Comparison of ENCODE assay signal across 10 cellular contexts in genomic region chr22:32836286-32836859, GRCh38. TPM values are rescaled to one million over a fixed set of nuclear protein-coding genes. Genes with fewer than 3 reads are reported as not detected.
DNase-seq lines count a peak whose midpoint lies in the region; ATAC-seq and TF ChIP-seq lines count a peak whose summit lies in the region.
"Had no signal": no experiment of that assay in that cellular context is flagged by ENCODE, and none has a peak within 500 bp of the region (broad histone marks: within the 10 kb centered on the region; RNA-seq: fewer than 3 reads in every experiment).

No MANE protein-coding gene starts in this region.

- H3K9me3 ChIP-seq in CD8-positive, alpha-beta T cell (ENCODE audit: low read length): no peaks in the 10 kb centered on the region
- no peaks in the 10 kb centered on the region for H3K9me3 ChIP-seq in body of pancreas
- H3K9me3 ChIP-seq in sigmoid colon: no peaks in the 10 kb centered on the region

- no peak for TF ChIP-seq EP300 in sigmoid colon (IDR thresholded peaks at IDR 0.05)

- no peaks in the 10 kb centered on the region for H3K36me3 Mint-ChIP-seq in CD8-positive, alpha-beta T cell
- no peaks in the 10 kb centered on the region for H3K36me3 Mint-ChIP-seq in nephron progenitor cell (ENCODE audit: low read depth)
- H3K36me3 Mint-ChIP-seq: activated naive CD4-positive, alpha-beta T cell treated with anti-CD3 and anti-CD28 coated beads, Interleukin-2, amount 50 U/mL, for 72 hours had no signal

- peaks cover 9% of the 10 kb centered on the region for H3K4me1 Mint-ChIP-seq in CD8-positive, alpha-beta T cell (ENCODE audit: low read depth)
- peaks cover 50% of the 10 kb centered on the region for H3K4me1 Mint-ChIP-seq in nephron progenitor cell

- CTCF ChIA-PET in CD8-positive, alpha-beta T cell (lab: Charles Lee): no interaction called here

- no peak for DNase-seq in CD8-positive, alpha-beta T cell
- no peak for DNase-seq in HL-60 (ENCODE audit: low read depth in 1 of 2, low spot score in 1 of 2)
- DNase-seq in body of pancreas: no peak
- no peak for DNase-seq in nephron progenitor cell
- DNase-seq in NCI-H1930 (lab: John Stamatoyannopoulos, UW): no peak
- DNase-seq in sigmoid colon: no peak
- no peak for DNase-seq in NCI-H1436 (lab: John Stamatoyannopoulos, UW)
- DNase-seq: stimulated activated CD4-positive, alpha-beta T cell treated with anti-CD3 and anti-CD28 coated beads, Interleukin-4, amount 100 ng/mL, for 4 hours had no signal

- H3K36me3 ChIP-seq in CD8-positive, alpha-beta T cell (ENCODE audit: insufficient read depth, low read length): no peaks in the 10 kb centered on the region
- no peaks in the 10 kb centered on the region for H3K36me3 ChIP-seq in body of pancreas (replicated peaks in 1 of 2; ENCODE audit: insufficient read depth in 1 of 2, low read depth in 2 of 2)
- peaks cover 0 to 8% (median 2%) of the 10 kb centered on the region in 4 donors for H3K36me3 ChIP-seq in sigmoid colon

- no peak for ATAC-seq in CD8-positive, alpha-beta T cell
- ATAC-seq in body of pancreas: no peak
- ATAC-seq in GM19452 (IDR thresholded peaks at IDR 0.05; ENCODE audit: unreplicated experiment): no peak
- ATAC-seq: activated naive CD4-positive, alpha-beta T cell treated with anti-CD3 and anti-CD28 coated beads, Interleukin-2, amount 50 U/mL, for 72 hours had no signal

- H3K4me3 Mint-ChIP-seq in CD8-positive, alpha-beta T cell: no peak overlapping the region
- H3K4me3 Mint-ChIP-seq in nephron progenitor cell: no peak overlapping the region

- intact Hi-C loops in CD8-positive, alpha-beta T cell (cut with DNase I, micrococcal nuclease): no loop called here
- intact Hi-C loops in body of pancreas (cut with DNase I): no loop called here
- intact Hi-C loops in sigmoid colon (cut with DNase I): no loop called here

- TF ChIP-seq POLR2A in body of pancreas (IDR thresholded peaks at IDR 0.05) (no peak), sigmoid colon (IDR thresholded peaks at IDR 0.05) (no peak)

- H3K4me1 ChIP-seq in CD8-positive, alpha-beta T cell (ENCODE audit: insufficient read depth, low read length): no peaks in the 10 kb centered on the region
- H3K4me1 ChIP-seq in body of pancreas (peaks cover 5% of the 10 kb centered on the region), sigmoid colon (peaks cover 0 to 66% (median 55%) of the 10 kb centered on the region in 4 donors)

- WGBS in body of pancreas, 2 donors: 25 to 29% methylated on average over 5 of the region's 5 CpGs
- WGBS in sigmoid colon, 2 donors: 47 to 67% methylated on average over 5 of the region's 5 CpGs

- no peaks in the 10 kb centered on the region for H3K9me3 Mint-ChIP-seq in CD8-positive, alpha-beta T cell
- H3K9me3 Mint-ChIP-seq in nephron progenitor cell: no peaks in the 10 kb centered on the region
- H3K9me3 Mint-ChIP-seq: activated naive CD4-positive, alpha-beta T cell treated with anti-CD3 and anti-CD28 coated beads, Interleukin-2, amount 50 U/mL, for 72 hours had no signal

- H3K27me3 Mint-ChIP-seq in CD8-positive, alpha-beta T cell (ENCODE audit: low read depth): peaks cover 3% of the 10 kb centered on the region
- peaks cover 9% of the 10 kb centered on the region for H3K27me3 Mint-ChIP-seq in nephron progenitor cell (ENCODE audit: low read depth, poor library complexity)

- no peak overlapping the region for H3K27ac Mint-ChIP-seq in CD8-positive, alpha-beta T cell
- H3K27ac Mint-ChIP-seq in nephron progenitor cell: no peak overlapping the region
- H3K27ac Mint-ChIP-seq: activated naive CD4-positive, alpha-beta T cell treated with anti-CD3 and anti-CD28 coated beads, Interleukin-2, amount 50 U/mL, for 72 hours had no signal

- no peak overlapping the region for H3K27ac ChIP-seq in CD8-positive, alpha-beta T cell (ENCODE audit: low read depth, low read length)
- H3K27ac ChIP-seq in HL-60 (replicated peaks) (no peak overlapping the region), body of pancreas (no peak overlapping the region), sigmoid colon (peak overlapping the region in 1 of 4 donors; percentile 73)

- H3K27me3 ChIP-seq in CD8-positive, alpha-beta T cell (ENCODE audit: insufficient read depth, low read length): no peaks in the 10 kb centered on the region
- H3K27me3 ChIP-seq in HL-60 (ENCODE audit: insufficient read depth, poor library complexity, severe bottlenecking) (no peaks in the 10 kb centered on the region), body of pancreas (no peaks in the 10 kb centered on the region), sigmoid colon (no peaks in the 10 kb centered on the region)

- no peak overlapping the region for H3K4me3 ChIP-seq in CD8-positive, alpha-beta T cell (ENCODE audit: low read depth, low read length)
- no peak overlapping the region for H3K4me3 ChIP-seq in HL-60 (replicated peaks; ENCODE audit: insufficient read depth, low read length)
- no peak overlapping the region for H3K4me3 ChIP-seq in body of pancreas
- no peak overlapping the region for H3K4me3 ChIP-seq in sigmoid colon

- peak; percentile 45 for TF ChIP-seq CTCF in CD8-positive, alpha-beta T cell (IDR thresholded peaks at IDR 0.05)
- peak; percentile 13 for TF ChIP-seq CTCF in HL-60 (IDR thresholded peaks at IDR 0.05; ENCODE audit: insufficient read depth, low read length)
- TF ChIP-seq CTCF in body of pancreas (IDR thresholded peaks at IDR 0.05): peak; percentile 25 to 54 (median 34)
- peak; percentile 58 for TF ChIP-seq CTCF in nephron progenitor cell (IDR thresholded peaks at IDR 0.05)
- TF ChIP-seq CTCF in sigmoid colon (IDR thresholded peaks at IDR 0.05): peak in 2 of 4 experiments; percentile 11 to 48

- POLR2A ChIA-PET in CD8-positive, alpha-beta T cell (lab: Charles Lee): no interaction called here

RNA-seq across cellular contexts. Expression of gene TIMP3, which starts 34.9 kb away (rescaled TPM):
- total RNA-seq in CD8-positive, alpha-beta T cell: not detected
- total RNA-seq in body of pancreas (100 to 1,000 TPM; 149 to 280 TPM), sigmoid colon (100 to 1,000 TPM; 120 to 295 (median 205) TPM)
- polyA plus RNA-seq in sigmoid colon: 10 to 100 TPM in 2 of 3 donors, 1 to 10 TPM in 1; 4.6 to 40.0 (median 10.2) TPM
- total RNA-seq: activated naive CD4-positive, alpha-beta T cell treated with anti-CD3 and anti-CD28 coated beads, Interleukin-2, amount 50 U/mL, for 72 hours had no signal

Comparison
In these comparisons a context has a peak if more than half of its experiments do, and no peak if none do; other contexts are left out.
1. RNA of gene TIMP3, which starts 34.9 kb away (total RNA-seq): 120 to 295 TPM in sigmoid colon and 149 to 280 TPM in body of pancreas; not detected in CD8-positive, alpha-beta T cell; every median in the first group is over 100 times any median in the second.